In the genomic region with DNA sequence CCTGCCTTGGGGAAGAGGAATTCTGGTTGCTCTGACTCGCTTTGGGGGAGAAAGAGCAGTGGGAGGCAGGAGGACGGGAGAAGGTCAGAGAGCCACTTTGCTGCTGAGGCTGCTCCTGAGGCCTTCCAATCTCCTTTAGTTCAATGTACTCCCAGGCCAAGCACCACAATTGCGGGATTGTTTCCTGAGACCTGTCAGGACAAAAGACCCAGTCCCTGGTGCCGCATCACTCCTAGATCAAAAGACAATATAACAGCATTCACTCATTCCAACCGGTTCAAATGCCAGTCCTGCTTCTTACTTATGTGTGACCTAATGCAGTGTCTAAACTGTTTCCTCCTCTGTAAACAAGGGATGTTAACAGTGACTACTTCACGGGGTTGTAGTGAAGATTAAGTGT, we compare ENCODE assay signal across 2 cellular contexts.
TF ChIP-seq lines count a peak whose summit lies in the region.

No MANE protein-coding gene starts in this region.

TF ChIP-seq in IMR-90, 13 proteins besides CTCF, POLR2A, EP300 and RAD21:
- no peak for TF ChIP-seq MAZ (IDR thresholded peaks at IDR 0.05; ENCODE audit: borderline replicate concordance, low read depth, low read length)
- no peak for TF ChIP-seq BHLHE40 (IDR thresholded peaks at IDR 0.05; ENCODE audit: low read depth, low read length)
- no peak for TF ChIP-seq CEBPB (IDR thresholded peaks at IDR 0.05; ENCODE audit: low read depth, low read length)
- no peak for TF ChIP-seq MAFK (IDR thresholded peaks at IDR 0.05; ENCODE audit: low read depth, low read length)
- no peak for TF ChIP-seq CHD1 (IDR thresholded peaks at IDR 0.05; ENCODE audit: low read depth, low read length)
- TF ChIP-seq NFE2L2 (IDR thresholded peaks at IDR 0.05; ENCODE audit: low read depth, low read length): no peak
- TF ChIP-seq, protein P1, sequence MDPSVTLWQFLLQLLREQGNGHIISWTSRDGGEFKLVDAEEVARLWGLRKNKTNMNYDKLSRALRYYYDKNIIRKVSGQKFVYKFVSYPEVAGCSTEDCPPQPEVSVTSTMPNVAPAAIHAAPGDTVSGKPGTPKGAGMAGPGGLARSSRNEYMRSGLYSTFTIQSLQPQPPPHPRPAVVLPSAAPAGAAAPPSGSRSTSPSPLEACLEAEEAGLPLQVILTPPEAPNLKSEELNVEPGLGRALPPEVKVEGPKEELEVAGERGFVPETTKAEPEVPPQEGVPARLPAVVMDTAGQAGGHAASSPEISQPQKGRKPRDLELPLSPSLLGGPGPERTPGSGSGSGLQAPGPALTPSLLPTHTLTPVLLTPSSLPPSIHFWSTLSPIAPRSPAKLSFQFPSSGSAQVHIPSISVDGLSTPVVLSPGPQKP (IDR thresholded peaks at IDR 0.05; ENCODE audit: borderline replicate concordance, low read depth, low read length): no peak
- no peak for TF ChIP-seq FOS (IDR thresholded peaks at IDR 0.05; ENCODE audit: low read depth, low read length)

TF ChIP-seq in H1, 55 proteins besides CTCF, POLR2A, EP300 and RAD21:
- no peak for TF ChIP-seq TAF1 (IDR thresholded peaks at IDR 0.05; ENCODE audit: low read depth, low read length)
- no peak for TF ChIP-seq EZH2 (IDR thresholded peaks at IDR 0.05; ENCODE audit: low read depth, low read length, severe bottlenecking)
- TF ChIP-seq CHD1 (IDR thresholded peaks at IDR 0.05; ENCODE audit: low read depth, low read length): no peak
- TF ChIP-seq SRF (IDR thresholded peaks at IDR 0.05; ENCODE audit: low read depth, low read length): no peak
- TF ChIP-seq KDM1A (IDR thresholded peaks at IDR 0.05; ENCODE audit: borderline replicate concordance, low read length): no peak
- no peak for TF ChIP-seq CBX8 (IDR thresholded peaks at IDR 0.05; ENCODE audit: borderline replicate concordance, low read depth, low read length)
- no peak for TF ChIP-seq KDM5A (IDR thresholded peaks at IDR 0.05; ENCODE audit: low read length)
- TF ChIP-seq GABPA (IDR thresholded peaks at IDR 0.05; ENCODE audit: borderline replicate concordance, insufficient read depth, low read length): no peak
- no peak for TF ChIP-seq SP1 (IDR thresholded peaks at IDR 0.05; ENCODE audit: low read depth, low read length)
- TF ChIP-seq BRCA1 (IDR thresholded peaks at IDR 0.05; ENCODE audit: low read depth, low read length): no peak
- TF ChIP-seq SIX5 (IDR thresholded peaks at IDR 0.05; ENCODE audit: low read depth, low read length): no peak
- no peak for TF ChIP-seq POLR2AphosphoS5 (IDR thresholded peaks at IDR 0.05; ENCODE audit: low read depth, low read length)
- TF ChIP-seq HDAC2 (IDR thresholded peaks at IDR 0.05; ENCODE audit: borderline replicate concordance in 1 of 2, low read depth in 2 of 2, low read length in 2 of 2): no peak
- no peak for TF ChIP-seq SUZ12 (IDR thresholded peaks at IDR 0.05; ENCODE audit: low read length)
TF ChIP-seq in H1: peak in this region for 0.
